8 cellular contexts compared by ENCODE assay signal in the genomic region with DNA sequence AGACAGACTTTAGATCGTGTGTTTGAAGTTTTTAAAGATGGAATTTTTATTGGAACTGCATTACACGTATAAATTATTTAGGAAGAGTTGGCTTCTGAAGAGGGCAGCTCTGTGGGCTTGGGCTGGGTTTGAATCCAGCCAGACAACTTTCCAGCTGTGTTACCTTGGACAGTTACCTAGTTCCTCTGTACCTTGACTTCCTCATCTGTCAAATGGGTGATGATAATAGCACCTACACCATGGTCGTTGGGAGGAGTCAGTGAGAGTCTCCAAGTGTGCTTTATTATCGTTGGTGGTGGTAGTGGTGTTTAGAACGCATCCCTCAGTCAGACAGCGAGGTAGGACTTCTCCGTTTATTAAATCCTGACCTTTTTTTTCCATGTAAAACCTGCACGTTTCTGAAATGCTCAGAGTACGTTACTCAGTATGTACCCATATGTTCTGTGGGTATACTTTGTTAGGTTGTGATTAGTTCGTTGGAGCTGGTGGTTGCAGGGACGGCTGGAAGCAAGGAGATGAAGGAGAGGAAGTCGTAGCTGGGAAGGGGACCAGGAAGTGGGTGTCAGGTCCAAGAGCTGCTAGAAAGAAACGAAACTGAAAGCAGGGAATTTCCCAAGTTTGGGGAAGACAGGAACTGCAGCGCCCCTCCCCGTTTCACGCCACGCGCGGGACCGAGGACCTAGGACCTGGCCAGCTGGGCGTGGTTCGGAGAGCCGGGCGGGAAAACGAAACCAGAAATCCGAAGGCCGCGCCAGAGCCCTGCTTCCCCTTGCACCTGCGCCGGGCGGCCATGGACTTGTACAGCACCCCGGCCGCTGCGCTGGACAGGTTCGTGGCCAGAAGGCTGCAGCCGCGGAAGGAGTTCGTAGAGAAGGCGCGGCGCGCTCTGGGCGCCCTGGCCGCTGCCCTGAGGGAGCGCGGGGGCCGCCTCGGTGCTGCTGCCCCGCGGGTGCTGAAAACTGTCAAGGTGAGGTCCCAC. TPM values are rescaled to one million over a fixed set of nuclear protein-coding genes. Genes with fewer than 3 reads are reported as not detected.
DNase-seq lines count a peak whose midpoint lies in the region; ATAC-seq and TF ChIP-seq lines count a peak whose summit lies in the region.

A gene with protein sequence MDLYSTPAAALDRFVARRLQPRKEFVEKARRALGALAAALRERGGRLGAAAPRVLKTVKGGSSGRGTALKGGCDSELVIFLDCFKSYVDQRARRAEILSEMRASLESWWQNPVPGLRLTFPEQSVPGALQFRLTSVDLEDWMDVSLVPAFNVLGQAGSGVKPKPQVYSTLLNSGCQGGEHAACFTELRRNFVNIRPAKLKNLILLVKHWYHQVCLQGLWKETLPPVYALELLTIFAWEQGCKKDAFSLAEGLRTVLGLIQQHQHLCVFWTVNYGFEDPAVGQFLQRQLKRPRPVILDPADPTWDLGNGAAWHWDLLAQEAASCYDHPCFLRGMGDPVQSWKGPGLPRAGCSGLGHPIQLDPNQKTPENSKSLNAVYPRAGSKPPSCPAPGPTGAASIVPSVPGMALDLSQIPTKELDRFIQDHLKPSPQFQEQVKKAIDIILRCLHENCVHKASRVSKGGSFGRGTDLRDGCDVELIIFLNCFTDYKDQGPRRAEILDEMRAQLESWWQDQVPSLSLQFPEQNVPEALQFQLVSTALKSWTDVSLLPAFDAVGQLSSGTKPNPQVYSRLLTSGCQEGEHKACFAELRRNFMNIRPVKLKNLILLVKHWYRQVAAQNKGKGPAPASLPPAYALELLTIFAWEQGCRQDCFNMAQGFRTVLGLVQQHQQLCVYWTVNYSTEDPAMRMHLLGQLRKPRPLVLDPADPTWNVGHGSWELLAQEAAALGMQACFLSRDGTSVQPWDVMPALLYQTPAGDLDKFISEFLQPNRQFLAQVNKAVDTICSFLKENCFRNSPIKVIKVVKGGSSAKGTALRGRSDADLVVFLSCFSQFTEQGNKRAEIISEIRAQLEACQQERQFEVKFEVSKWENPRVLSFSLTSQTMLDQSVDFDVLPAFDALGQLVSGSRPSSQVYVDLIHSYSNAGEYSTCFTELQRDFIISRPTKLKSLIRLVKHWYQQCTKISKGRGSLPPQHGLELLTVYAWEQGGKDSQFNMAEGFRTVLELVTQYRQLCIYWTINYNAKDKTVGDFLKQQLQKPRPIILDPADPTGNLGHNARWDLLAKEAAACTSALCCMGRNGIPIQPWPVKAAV (plus strand): TSS at position 734 of the 979 bp plus-strand sequence. CDS start 57 bp downstream, at position 791.

- H3K4me3 ChIP-seq in CD8-positive, alpha-beta T cell (ENCODE audit: low read depth, low read length) = peak within 1 kb of the TSS; percentile 81
- peak within 1 kb of the TSS; percentile 66 for H3K4me3 ChIP-seq in lung

- H3K27ac ChIP-seq in CD8-positive, alpha-beta T cell (ENCODE audit: low read depth, low read length) = peak within 1 kb of the TSS; percentile 69
- peak within 1 kb of the TSS; percentile 39 to 88 for H3K27ac ChIP-seq in lung (ENCODE audit: low read depth in 1 of 2, low read length in 1 of 2)

- intact Hi-C loops in CD8-positive, alpha-beta T cell (cut with DNase I, micrococcal nuclease) = loop anchor here in 1 of 2 experiments (1.0 to 5.0 kb wide), 3 partner anchors 36 to 59 kb away; a partner anchor contains a TSS

- TF ChIP-seq CTCF in CD8-positive, alpha-beta T cell (IDR thresholded peaks at IDR 0.05) = no peak
- no peak for TF ChIP-seq CTCF in lung (IDR thresholded peaks at IDR 0.05; ENCODE audit: control extremely low read depth, extremely low read depth)

- H3K27ac Mint-ChIP-seq in CD8-positive, alpha-beta T cell = peak within 1 kb of the TSS; percentile 89
- H3K27ac Mint-ChIP-seq in activated CD4-positive, alpha-beta memory T cell treated with anti-CD3 and anti-CD28 coated beads, Interleukin-2, amount 10 ng/mL, durations not matched to agents 7 days and 5 days = peak within 1 kb of the TSS; percentile 93

- H3K27me3 Mint-ChIP-seq in CD8-positive, alpha-beta T cell (ENCODE audit: low read depth) = no peaks in the 10 kb centered on the region
- H3K27me3 Mint-ChIP-seq in activated CD4-positive, alpha-beta memory T cell treated with anti-CD3 and anti-CD28 coated beads, Interleukin-2, amount 10 ng/mL, durations not matched to agents 7 days and 5 days = no peaks in the 10 kb centered on the region

- peaks cover 30% of the 10 kb centered on the region for H3K4me1 Mint-ChIP-seq in CD8-positive, alpha-beta T cell (ENCODE audit: low read depth)
- peaks cover 51% of the 10 kb centered on the region for H3K4me1 Mint-ChIP-seq in activated CD4-positive, alpha-beta memory T cell treated with anti-CD3 and anti-CD28 coated beads, Interleukin-2, amount 10 ng/mL, durations not matched to agents 7 days and 5 days

- DNase-seq in CD8-positive, alpha-beta T cell = peak; percentile 20 to 75 (median 61)
- DNase-seq in NCI-H2227 (lab: John Stamatoyannopoulos, UW; ENCODE audit: unreplicated experiment) (peak; percentile 81), lung (ENCODE audit: low spot score) (peak; percentile 85), NCI-H524 treated with DMSO at 0.1 percent for 48 hours (lab: John Stamatoyannopoulos, UW) (no peak)
- peak; percentile 82 for DNase-seq in activated CD4-positive, alpha-beta memory T cell treated with anti-CD3 and anti-CD28 coated beads, Interleukin-2, amount 10 ng/mL, durations not matched to agents 7 days and 5 days
- DNase-seq in effector CD4-positive, alpha-beta T cell = peak; percentile 51
- peak; percentile 24 to 36 (median 32) for DNase-seq in stimulated activated CD4-positive, alpha-beta T cell treated with anti-CD3 and anti-CD28 coated beads, TNF-alpha, amount 100 ng/mL, for 1 hour (ENCODE audit: low read depth in 3 of 3, low spot score in 1 of 3)

- H3K9me3 ChIP-seq in CD8-positive, alpha-beta T cell (ENCODE audit: low read length) = no peaks in the 10 kb centered on the region
- H3K9me3 ChIP-seq in lung (ENCODE audit: control insufficient read depth in 2 of 2, insufficient read depth in 1 of 2, low read length in 1 of 2) = no peaks in the 10 kb centered on the region

- peaks cover 2% of the 10 kb centered on the region for H3K9me3 Mint-ChIP-seq in CD8-positive, alpha-beta T cell
- no peaks in the 10 kb centered on the region for H3K9me3 Mint-ChIP-seq in activated CD4-positive, alpha-beta memory T cell treated with anti-CD3 and anti-CD28 coated beads, Interleukin-2, amount 10 ng/mL, durations not matched to agents 7 days and 5 days

- POLR2A ChIA-PET in CD8-positive, alpha-beta T cell (lab: Charles Lee) = interaction anchor here (1.6 to 3.1 kb wide), 2 partner anchors 31 to 40 kb away, joined by 6 to 33 read pairs; a partner anchor contains a TSS
- POLR2A ChIA-PET in activated CD4-positive, alpha-beta memory T cell treated with anti-CD3 and anti-CD28 coated beads, Interleukin-2, amount 10 ng/mL, durations not matched to agents 7 days and 5 days (lab: Charles Lee) = interaction anchor here (0.8 to 2.8 kb wide), 9 partner anchors 10 to 247 kb away, joined by 3 to 55 read pairs (median 5); a partner anchor contains a TSS

- H3K36me3 ChIP-seq in CD8-positive, alpha-beta T cell (ENCODE audit: insufficient read depth, low read length) = peaks cover 5% of the 10 kb centered on the region
- peaks cover 0 to 2% of the 10 kb centered on the region in 2 donors for H3K36me3 ChIP-seq in lung (ENCODE audit: control insufficient read depth in 2 of 2, insufficient read depth in 2 of 2, low read length in 2 of 2)

- ATAC-seq in CD8-positive, alpha-beta T cell = peak; percentile 67
- ATAC-seq in GM21529 (IDR thresholded peaks at IDR 0.05; ENCODE audit: unreplicated experiment) (peak; percentile 51), lung (ENCODE audit: insufficient read depth, low FRiP score) (peak; percentile 91)

- WGBS in lung, 2 donors = 7 to 8% methylated on average over 49 to 50 of the region's 50 CpGs

- peaks cover 6% of the 10 kb centered on the region for H3K36me3 Mint-ChIP-seq in CD8-positive, alpha-beta T cell
- H3K36me3 Mint-ChIP-seq in activated CD4-positive, alpha-beta memory T cell treated with anti-CD3 and anti-CD28 coated beads, Interleukin-2, amount 10 ng/mL, durations not matched to agents 7 days and 5 days (ENCODE audit: low read depth) = peaks cover 41% of the 10 kb centered on the region

- peaks cover 20% of the 10 kb centered on the region for H3K4me1 ChIP-seq in CD8-positive, alpha-beta T cell (ENCODE audit: insufficient read depth, low read length)
- H3K4me1 ChIP-seq in lung (ENCODE audit: control insufficient read depth in 2 of 2, insufficient read depth in 2 of 2, low read length in 2 of 2) = peaks cover 3% of the 10 kb centered on the region in 2 donors

- no peaks in the 10 kb centered on the region for H3K27me3 ChIP-seq in CD8-positive, alpha-beta T cell (ENCODE audit: insufficient read depth, low read length)
- H3K27me3 ChIP-seq in lung (ENCODE audit: control insufficient read depth, insufficient read depth) = no peaks in the 10 kb centered on the region

- CTCF ChIA-PET in CD8-positive, alpha-beta T cell (lab: Charles Lee) = interaction anchor here (0.8 to 1.7 kb wide), 4 partner anchors 10 to 111 kb away, joined by 3 to 5 read pairs (median 4); no protein-coding TSS in a partner anchor
- CTCF ChIA-PET in activated CD4-positive, alpha-beta memory T cell treated with anti-CD3 and anti-CD28 coated beads, Interleukin-2, amount 10 ng/mL, durations not matched to agents 7 days and 5 days (lab: Charles Lee) = interaction anchor here (1.3 to 1.9 kb wide), 4 partner anchors 31 to 55 kb away, joined by 7 to 14 read pairs (median 12); a partner anchor contains a TSS

- peak within 1 kb of the TSS; percentile 87 for H3K4me3 Mint-ChIP-seq in CD8-positive, alpha-beta T cell
- peak within 1 kb of the TSS; percentile 82 for H3K4me3 Mint-ChIP-seq in activated CD4-positive, alpha-beta memory T cell treated with anti-CD3 and anti-CD28 coated beads, Interleukin-2, amount 10 ng/mL, durations not matched to agents 7 days and 5 days

RNA-seq across cellular contexts. Expression of the gene that starts here (rescaled TPM):
- 1 to 10 TPM; 7.7 to 8.2 TPM for total RNA-seq in CD8-positive, alpha-beta T cell
- 100 to 1,000 TPM; 260 to 265 TPM for total RNA-seq in activated CD4-positive, alpha-beta memory T cell treated with anti-CD3 and anti-CD28 coated beads, Interleukin-2, amount 10 ng/mL, durations not matched to agents 7 days and 5 days
- total RNA-seq in lung = 10 to 100 TPM; 13.9 to 31.9 TPM
- polyA plus RNA-seq in lung = 10 to 100 TPM in 1 of 2 donors, 1 to 10 TPM in 1; 5.7 to 24.6 TPM

Comparison
In these comparisons a context has a peak if more than half of its experiments do, and no peak if none do; other contexts are left out.
1. RNA of the gene that starts here (total RNA-seq): 260 to 265 TPM in activated CD4-positive, alpha-beta memory T cell treated with anti-CD3 and anti-CD28 coated beads, Interleukin-2, amount 10 ng/mL, durations not matched to agents 7 days and 5 days; 13.9 to 31.9 TPM in lung and 7.7 to 8.2 TPM in CD8-positive, alpha-beta T cell; every median in the first group is over 4 times any median in the second.
2. Peak in every context shown above with its lines, with median percentiles within 50 percentile points of each other: ATAC-seq.